ENCODE assay signal across 17 cellular contexts in genomic region chr2:241573741-241574140, GRCh38. TPM values are rescaled to one million over a fixed set of nuclear protein-coding genes. Genes with fewer than 3 reads are reported as not detected.
"Had no signal": no experiment of that assay in that cellular context is flagged by ENCODE, and none has a peak within 500 bp of the region (broad histone marks: within the 10 kb centered on the region; RNA-seq: fewer than 3 reads in every experiment).

No MANE protein-coding gene starts in this region.

- ATAC-seq: activated CD4-positive, CD25-positive, alpha-beta regulatory T cell treated with anti-CD3 and anti-CD28 coated beads, Interleukin-2, amount 50 U/mL, for 24 hours; activated naive CD8-positive, alpha-beta T cell treated with anti-CD3 and anti-CD28 coated beads, Interleukin-2, amount 50 U/mL, for 24 hours; esophagus mucosa; left lobe of liver had no signal

- H3K27ac Mint-ChIP-seq: activated naive CD8-positive, alpha-beta T cell treated with anti-CD3 and anti-CD28 coated beads, Interleukin-2, amount 50 U/mL, for 24 hours; activated T-helper 1 cell treated with anti-CD3 and anti-CD28 coated beads, Interleukin-12 subunit alpha, Interleukin-12 subunit beta, Interleukin-2, Interleukin-4 antibody, amounts not matched to agents 30 ng/mL and 10 ng/mL and 1 ng/mL, durations not matched to agents 14 hours and 24 hours and 36 hours; progenitor cell of endocrine pancreas had no signal

- H3K27me3 ChIP-seq: dorsolateral prefrontal cortex, right atrium auricular region, thyroid gland had no signal

- H3K9me3 ChIP-seq: right atrium auricular region, thyroid gland had no signal

- H3K36me3 Mint-ChIP-seq: natural killer cell treated with Interleukin-12 subunit alpha and Interleukin-12 subunit beta and Interleukin-15 and Interleukin-18, amount 100 ng/mL, for 72 hours had no signal

- H3K27ac ChIP-seq: dorsolateral prefrontal cortex, right atrium auricular region, thyroid gland had no signal

- H3K4me1 Mint-ChIP-seq: activated naive CD8-positive, alpha-beta T cell treated with anti-CD3 and anti-CD28 coated beads, Interleukin-2, amount 50 U/mL, for 24 hours had no signal

- H3K4me3 ChIP-seq: dorsolateral prefrontal cortex, right atrium auricular region, smooth muscle cell, thyroid gland had no signal

- H3K4me3 Mint-ChIP-seq: activated naive CD8-positive, alpha-beta T cell treated with anti-CD3 and anti-CD28 coated beads, Interleukin-2, amount 50 U/mL, for 24 hours; activated T-helper 1 cell treated with anti-CD3 and anti-CD28 coated beads, Interleukin-12 subunit alpha, Interleukin-12 subunit beta, Interleukin-2, Interleukin-4 antibody, amounts not matched to agents 30 ng/mL and 10 ng/mL and 1 ng/mL, durations not matched to agents 14 hours and 24 hours and 36 hours; natural killer cell treated with Interleukin-12 subunit alpha and Interleukin-12 subunit beta and Interleukin-15 and Interleukin-18, amount 100 ng/mL, for 72 hours had no signal

- H3K4me1 ChIP-seq: right atrium auricular region had no signal

- H3K27me3 Mint-ChIP-seq: activated naive CD8-positive, alpha-beta T cell treated with anti-CD3 and anti-CD28 coated beads, Interleukin-2, amount 50 U/mL, for 24 hours; natural killer cell treated with Interleukin-12 subunit alpha and Interleukin-12 subunit beta and Interleukin-15 and Interleukin-18, amount 100 ng/mL, for 72 hours had no signal

- DNase-seq: activated CD4-positive, alpha-beta T cell treated with anti-CD3 and anti-CD28 coated beads, Interleukin-2, amount 50 U/mL, for 1 hour; activated naive CD4-positive, alpha-beta T cell treated with Interleukin-2 at 50 U/mL for 16 hours; activated naive CD8-positive, alpha-beta T cell treated with anti-CD3 and anti-CD28 coated beads, Interleukin-2, amount 50 U/mL, for 24 hours; mesenchymal stem cell; nucleus accumbens; T-helper 1 cell; T1000; thyroid gland had no signal

- H3K9me3 Mint-ChIP-seq: activated naive CD8-positive, alpha-beta T cell treated with anti-CD3 and anti-CD28 coated beads, Interleukin-2, amount 50 U/mL, for 24 hours; activated T-helper 1 cell treated with anti-CD3 and anti-CD28 coated beads, Interleukin-12 subunit alpha, Interleukin-12 subunit beta, Interleukin-2, Interleukin-4 antibody, amounts not matched to agents 30 ng/mL and 10 ng/mL and 1 ng/mL, durations not matched to agents 14 hours and 24 hours and 36 hours; natural killer cell treated with Interleukin-12 subunit alpha and Interleukin-12 subunit beta and Interleukin-15 and Interleukin-18, amount 100 ng/mL, for 72 hours had no signal

RNA-seq across cellular contexts. Expression of gene BOK, which starts 15.2 kb away (rescaled TPM):
- total RNA-seq: activated T-helper 1 cell treated with anti-CD3 and anti-CD28 coated beads, Interleukin-12 subunit alpha, Interleukin-12 subunit beta, Interleukin-2, Interleukin-4 antibody, amounts not matched to agents 30 ng/mL and 10 ng/mL and 1 ng/mL, durations not matched to agents 14 hours and 24 hours and 36 hours had no signal
